ENCODE assay signal across 28 cellular contexts in the genomic region with DNA sequence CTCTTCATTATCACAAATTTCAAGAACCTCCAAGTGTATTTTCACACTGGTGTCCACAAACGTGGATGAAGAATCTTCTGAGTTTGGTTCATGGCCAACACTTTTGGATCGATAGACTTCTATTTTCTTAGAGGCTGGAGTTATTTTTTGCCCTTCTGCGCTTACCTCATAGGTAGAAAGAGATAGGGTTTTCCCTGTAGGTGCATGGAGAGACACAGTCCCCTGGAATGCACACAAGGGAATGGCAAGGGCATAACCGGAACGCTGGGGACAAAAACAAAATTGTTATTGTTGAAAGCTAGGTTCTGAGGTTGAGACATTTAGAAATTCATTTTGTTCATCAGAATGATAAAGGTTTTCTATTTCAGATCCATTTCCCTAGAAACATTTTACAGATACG.
"Had no signal": no experiment of that assay in that cellular context is flagged by ENCODE, and none has a peak within 500 bp of the region (broad histone marks: within the 10 kb centered on the region; RNA-seq: fewer than 3 reads in every experiment).

No MANE protein-coding gene starts in this region.

- H2AFZ ChIP-seq: neural progenitor cell, parathyroid adenoma had no signal

- H3K4me1 ChIP-seq: neural progenitor cell, parathyroid adenoma, psoas muscle, spleen, suprapubic skin, tibial artery, transverse colon, upper lobe of right lung, uterus had no signal

- H3K4me3 ChIP-seq: neural progenitor cell, ovary, psoas muscle, skin epidermis, smooth muscle cell, spleen, suprapubic skin, testis, tibial artery, transverse colon, upper lobe of right lung, uterus had no signal

- H3K4me2 ChIP-seq: neural progenitor cell, smooth muscle cell had no signal

- H3K9me3 ChIP-seq: ovary, psoas muscle, spleen, suprapubic skin, testis, tibial artery, transverse colon, upper lobe of right lung, uterus had no signal

- H3K9ac ChIP-seq: neural progenitor cell, parathyroid adenoma had no signal

- H3K79me2 ChIP-seq: parathyroid adenoma had no signal

- H3K36me3 ChIP-seq: neural progenitor cell, ovary, spleen, suprapubic skin, tibial artery, transverse colon, upper lobe of right lung, uterus had no signal

- ATAC-seq: natural killer cell; psoas muscle; right cardiac atrium; sciatic nerve; stimulated activated memory B cell treated with anti-CD40 and anti-IgM and Interleukin-4, amounts not matched to agents 10 μg/mL and 1 μg/mL and 100 μg/mL, for 72 hours; stimulated activated naive CD8-positive, alpha-beta T cell treated with anti-CD3 and anti-CD28 coated beads, Interleukin-15, amount 100 ng/mL, for 72 hours; stimulated activated naive CD8-positive, alpha-beta T cell treated with anti-CD3 and anti-CD28 coated beads, Interleukin-15, Interleukin-2, amounts not matched to agents 100 U/mL and 50 U/mL, for 24 hours had no signal

- H3K27ac ChIP-seq: neural progenitor cell, ovary, parathyroid adenoma, psoas muscle, skin epidermis, spleen, suprapubic skin, tibial artery, transverse colon, upper lobe of right lung, uterus had no signal

- H3K27me3 ChIP-seq: neural progenitor cell, ovary, spleen, suprapubic skin, testis, tibial artery, transverse colon, uterus had no signal

- DNase-seq: natural killer cell; occipital lobe; ovary; posterior cingulate gyrus; psoas muscle; right cardiac atrium; spleen; stimulated activated CD4-positive, alpha-beta T cell treated with anti-CD3 and anti-CD28 coated beads, Interleukin-12 subunit alpha, Interleukin-12 subunit beta, amount 100 ng/mL, for 4 hours; stimulated activated CD4-positive, alpha-beta T cell treated with anti-CD3 and anti-CD28 coated beads, Interleukin-1b, Interleukin-23, amount 100 ng/mL, for 48 hours; stimulated activated CD4-positive, alpha-beta T cell treated with anti-CD3 and anti-CD28 coated beads, Interleukin-4, amount 100 ng/mL, for 1 hour; stimulated activated CD4-positive, alpha-beta T cell treated with anti-CD3 and anti-CD28 coated beads, Interleukin-4, amount 100 ng/mL, for 4 hours; stimulated activated CD8-positive, alpha-beta memory T cell treated with anti-CD3 and anti-CD28 coated beads, Interleukin-4, amount 100 ng/mL, for 48 hours; stimulated activated naive CD4-positive, alpha-beta T cell; stimulated activated naive CD8-positive, alpha-beta T cell treated with anti-CD3 and anti-CD28 coated beads, Interleukin-15, amount 100 ng/mL, for 72 hours; stimulated activated naive CD8-positive, alpha-beta T cell treated with anti-CD3 and anti-CD28 coated beads, Interleukin-15, Interleukin-2, amounts not matched to agents 100 U/mL and 50 U/mL, for 24 hours; substantia nigra; testis; tibial artery; transverse colon; upper lobe of right lung; uterus had no signal
